ENCODE assay signal across 8 cellular contexts in the genomic region with DNA sequence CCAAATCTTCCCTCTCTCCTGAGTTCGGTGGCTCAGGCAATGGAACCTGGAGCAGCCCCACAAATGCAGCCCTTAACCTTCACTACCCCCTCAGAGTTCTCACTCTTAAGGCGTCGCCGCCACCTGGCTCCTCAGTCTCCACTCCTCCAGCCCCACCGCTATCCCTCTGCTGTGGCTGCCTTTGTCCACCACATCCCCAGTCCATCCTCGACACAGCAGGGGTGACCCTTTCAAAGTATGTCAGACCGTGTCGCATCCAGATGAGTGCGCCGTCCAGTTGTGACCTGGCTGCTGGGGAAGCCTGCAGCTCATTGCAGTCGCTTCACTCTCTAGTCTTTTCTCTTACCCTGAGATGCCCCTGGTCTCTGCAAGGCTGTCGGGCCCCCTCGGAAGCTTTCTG. TPM values are rescaled to one million over a fixed set of nuclear protein-coding genes. Genes with fewer than 3 reads are reported as not detected.
A peak's percentile ranks its signal among the peaks of the same experiment; 100 is the strongest.
DNase-seq lines count a peak whose midpoint lies in the region; ATAC-seq and TF ChIP-seq lines count a peak whose summit lies in the region.

No MANE protein-coding gene starts in this region.

- H3K27me3 Mint-ChIP-seq in central memory CD8-positive, alpha-beta T cell: no peaks in the 10 kb centered on the region
- peaks cover 3% of the 10 kb centered on the region for H3K27me3 Mint-ChIP-seq in nephron (ENCODE audit: low read depth)

- no peak for DNase-seq in Jurkat, Clone E6-1 (ENCODE audit: low read depth, low spot score)
- DNase-seq in central memory CD8-positive, alpha-beta T cell (ENCODE audit: low spot score in 2 of 2): no peak
- no peak for DNase-seq in activated effector memory CD4-positive, alpha-beta T cell treated with anti-CD3 and anti-CD28 coated beads, Interleukin-2, amount 50 U/mL, for 16 hours
- no peak for DNase-seq in 8988T

- peak overlapping the region; percentile 97 for H3K4me2 ChIP-seq in BLaER1

- H3K27ac Mint-ChIP-seq in central memory CD8-positive, alpha-beta T cell (ENCODE audit: low read depth): peak overlapping the region; percentile 94
- peak overlapping the region; percentile 88 to 98 (median 91) for H3K27ac Mint-ChIP-seq in nephron

- peak overlapping the region; percentile 91 for H3K9ac ChIP-seq in BLaER1

- no peak for TF ChIP-seq CTCF in nephron (IDR thresholded peaks at IDR 0.05; ENCODE audit: unreplicated experiment in 3 of 3)

- H3K36me3 ChIP-seq in BLaER1: peaks cover 8% of the 10 kb centered on the region; the same call in 1 of the 2 replicates

- H3K9me3 Mint-ChIP-seq in central memory CD8-positive, alpha-beta T cell: no peaks in the 10 kb centered on the region
- H3K9me3 Mint-ChIP-seq in nephron: no peaks in the 10 kb centered on the region

- H3K36me3 Mint-ChIP-seq in central memory CD8-positive, alpha-beta T cell (ENCODE audit: insufficient read depth): peaks cover 30% of the 10 kb centered on the region
- H3K36me3 Mint-ChIP-seq in nephron (ENCODE audit: low read depth): peaks cover 8% of the 10 kb centered on the region

- H3K4me3 ChIP-seq in BLaER1: peak overlapping the region; percentile 87
- peak overlapping the region; percentile 91 for H3K4me3 ChIP-seq in Jurkat, Clone E6-1 (ENCODE audit: low read length)

- peak overlapping the region; percentile 96 for H3K4me3 Mint-ChIP-seq in central memory CD8-positive, alpha-beta T cell
- peak overlapping the region; percentile 96 to 99 (median 96) for H3K4me3 Mint-ChIP-seq in nephron

- H3K27me3 ChIP-seq in BLaER1: no peaks in the 10 kb centered on the region

- peaks cover 47% of the 10 kb centered on the region for H3K4me1 Mint-ChIP-seq in central memory CD8-positive, alpha-beta T cell
- peaks cover 67% of the 10 kb centered on the region for H3K4me1 Mint-ChIP-seq in nephron

- H3K27ac ChIP-seq in BLaER1: peak overlapping the region; percentile 95

- no peaks in the 10 kb centered on the region for H3K9me3 ChIP-seq in BLaER1

- peaks cover 52% of the 10 kb centered on the region for H4K20me1 ChIP-seq in BLaER1

- no peak for ATAC-seq in central memory CD8-positive, alpha-beta T cell (replicated peaks; ENCODE audit: extremely low read depth, poor library complexity, severe bottlenecking)
- ATAC-seq in GM18520 (IDR thresholded peaks at IDR 0.05; ENCODE audit: unreplicated experiment) (no peak), HG02981 (IDR thresholded peaks at IDR 0.05; ENCODE audit: unreplicated experiment) (no peak)

- peaks cover 83% of the 10 kb centered on the region for H3K4me1 ChIP-seq in BLaER1

RNA-seq across cellular contexts. Expression of a gene that starts 1.0 kb away (rescaled TPM):
- polyA plus RNA-seq in Jurkat, Clone E6-1 (2012; ENCODE audit: insufficient read depth, insufficient read length): 108 TPM

RNA-seq across cellular contexts. Expression of a gene that starts 1.1 kb away (rescaled TPM):
- 369 TPM for polyA plus RNA-seq in Jurkat, Clone E6-1 (2012; ENCODE audit: insufficient read depth, insufficient read length)

RNA-seq across cellular contexts. Expression of a gene that starts 21.6 kb away (rescaled TPM):
- not detected for polyA plus RNA-seq in Jurkat, Clone E6-1 (2012; ENCODE audit: insufficient read depth, insufficient read length)

RNA-seq across cellular contexts. Expression of a gene that starts 30.5 kb away (rescaled TPM):
- polyA plus RNA-seq in Jurkat, Clone E6-1 (2012; ENCODE audit: insufficient read depth, insufficient read length): 0.33 TPM

RNA-seq across cellular contexts. Expression of a gene that starts 47.6 kb away (rescaled TPM):
- not detected for polyA plus RNA-seq in Jurkat, Clone E6-1 (2012; ENCODE audit: insufficient read depth, insufficient read length)
